In genomic region chrX:10050481-10050880, GRCh38 we compare ENCODE assay signal across 14 cellular contexts.
DNase-seq lines count a peak whose midpoint lies in the region; ATAC-seq and TF ChIP-seq lines count a peak whose summit lies in the region.
"Had no signal": no experiment of that assay in that cellular context is flagged by ENCODE, and none has a peak within 500 bp of the region (broad histone marks: within the 10 kb centered on the region; RNA-seq: fewer than 3 reads in every experiment).

No MANE protein-coding gene starts in this region.

- no peak overlapping the region for H3K9ac ChIP-seq in PC-3 (ENCODE audit: low read length)
- H3K9ac ChIP-seq: BLaER1 had no signal

- H3K27me3 ChIP-seq in HAP-1 (ENCODE audit: low read depth) (no peaks in the 10 kb centered on the region), SJCRH30 (no peaks in the 10 kb centered on the region), PC-3 (ENCODE audit: low read length) (no peaks in the 10 kb centered on the region)
- H3K27me3 ChIP-seq: BLaER1 had no signal

- no peaks in the 10 kb centered on the region for H3F3A ChIP-seq in PC-3 (ENCODE audit: low read length, unreplicated experiment)

- H3K4me1 ChIP-seq in HAP-1 (peaks cover 4% of the 10 kb centered on the region), SJCRH30 (peaks cover 22% of the 10 kb centered on the region), PC-3 (ENCODE audit: insufficient read depth, low read length) (no peaks in the 10 kb centered on the region)

- TF ChIP-seq CTCF in osteocyte (IDR thresholded peaks at IDR 0.05) (no peak), PC-3 (conservative IDR thresholded peaks at IDR 0.05; ENCODE audit: low read depth, low read length) (no peak)

- POLR2A ChIA-PET in PC-3 (lab: Charles Lee; ENCODE audit: unreplicated experiment) = no interaction called here

- CTCF ChIA-PET in PC-3 (lab: Charles Lee) = no interaction called here

- in situ Hi-C loops in HAP-1 (cut with MboI; ENCODE audit: low sequenced_read_pairs) = no loop called here

- H3K79me2 ChIP-seq in PC-3 (ENCODE audit: low read length) = no peaks in the 10 kb centered on the region

- no peak overlapping the region for H3K4me3 Mint-ChIP-seq in osteocyte (ENCODE audit: unreplicated experiment)
- H3K4me3 Mint-ChIP-seq: activated naive CD4-positive, alpha-beta T cell treated with anti-CD3 and anti-CD28 coated beads, Interleukin-2, amount 50 U/mL, for 24 hours had no signal

- H3K4me3 ChIP-seq in HAP-1 (no peak overlapping the region), SJCRH30 (no peak overlapping the region), PC-3 (ENCODE audit: low read length) (no peak overlapping the region)
- H3K4me3 ChIP-seq: BLaER1, psoas muscle had no signal

- DNase-seq in HAP-1 (ENCODE audit: low spot score in 2 of 2) (peak; percentile 56 to 76), SJCRH30 (peak; percentile 59 to 79), epithelial cell of prostate (ENCODE audit: low read depth, low spot score) (no peak), osteocyte (ENCODE audit: extremely low spot score, unreplicated experiment) (no peak), DMS53 (lab: John Stamatoyannopoulos, UW) (no peak), PC-3 (no peak), T1000 (lab: John Stamatoyannopoulos, UW) (no peak)
- DNase-seq in stimulated activated CD4-positive, alpha-beta T cell treated with anti-CD3 and anti-CD28 coated beads, Interleukin-4, amount 100 ng/mL, for 4 hours = no peak
- DNase-seq: activated CD8-positive, alpha-beta memory T cell treated with anti-CD3 and anti-CD28 coated beads, Interleukin-2, amount 50 U/mL, for 48 hours; EL had no signal

- H3K4me2 ChIP-seq in PC-3 (ENCODE audit: low read length) = no peak overlapping the region
- H3K4me2 ChIP-seq: BLaER1 had no signal

- H3K9me2 ChIP-seq in PC-3 (replicated peaks; ENCODE audit: low read length) = no peaks in the 10 kb centered on the region

- intact Hi-C loops in PC-3 (cut with micrococcal nuclease) = no loop called here

- no TSS peak for BruUV-seq in PC-3 (replicated peaks; lab: Mats Ljungman, UMichigan)

- H3K36me3 ChIP-seq in HAP-1 (replicated peaks) (no peaks in the 10 kb centered on the region), SJCRH30 (no peaks in the 10 kb centered on the region), PC-3 (ENCODE audit: low read depth, low read length) (no peaks in the 10 kb centered on the region)

- H3K9me3 ChIP-seq in HAP-1 = no peaks in the 10 kb centered on the region
- H3K9me3 ChIP-seq in SJCRH30 (replicated peaks) = no peaks in the 10 kb centered on the region
- H3K9me3 ChIP-seq in PC-3 (ENCODE audit: low read length) = no peaks in the 10 kb centered on the region
- H3K9me3 ChIP-seq: psoas muscle had no signal

- H3K27ac ChIP-seq in SJCRH30 (no peak overlapping the region), epithelial cell of prostate (peak overlapping the region; percentile 80), PC-3 (ENCODE audit: low read length) (no peak overlapping the region)
- H3K27ac ChIP-seq: BLaER1, HL-60, psoas muscle had no signal

- no peak for ATAC-seq in PC-3
- ATAC-seq: psoas muscle had no signal

- H3K27me3 Mint-ChIP-seq in osteocyte (ENCODE audit: unreplicated experiment) = no peaks in the 10 kb centered on the region
- H3K27me3 Mint-ChIP-seq: activated naive CD4-positive, alpha-beta T cell treated with anti-CD3 and anti-CD28 coated beads, Interleukin-2, amount 50 U/mL, for 24 hours had no signal

- no peak overlapping the region for H2AFZ ChIP-seq in PC-3 (ENCODE audit: low read length)

- peaks cover 4% of the 10 kb centered on the region for H3K9me3 Mint-ChIP-seq in osteocyte (ENCODE audit: unreplicated experiment)
- H3K9me3 Mint-ChIP-seq: activated naive CD4-positive, alpha-beta T cell treated with anti-CD3 and anti-CD28 coated beads, Interleukin-2, amount 50 U/mL, for 24 hours had no signal

- H3K4me1 Mint-ChIP-seq in osteocyte (ENCODE audit: unreplicated experiment) = peaks cover 50% of the 10 kb centered on the region
- H3K4me1 Mint-ChIP-seq: activated naive CD4-positive, alpha-beta T cell treated with anti-CD3 and anti-CD28 coated beads, Interleukin-2, amount 50 U/mL, for 24 hours had no signal

- peak overlapping the region; percentile 5 for H3K27ac Mint-ChIP-seq in osteocyte (ENCODE audit: unreplicated experiment)
- H3K27ac Mint-ChIP-seq: activated naive CD4-positive, alpha-beta T cell treated with anti-CD3 and anti-CD28 coated beads, Interleukin-2, amount 50 U/mL, for 24 hours had no signal

- no peaks in the 10 kb centered on the region for H3K36me3 Mint-ChIP-seq in osteocyte (ENCODE audit: unreplicated experiment)

- H4K20me1 ChIP-seq in PC-3 (ENCODE audit: low read length) = no peaks in the 10 kb centered on the region

Comparison
In these comparisons a context has a peak if more than half of its experiments do, and no peak if none do; other contexts are left out.
1. DNase-seq: peak in HAP-1 (2 of 2) and SJCRH30 (2 of 2); none in epithelial cell of prostate (single experiment), osteocyte (single experiment), DMS53 (single experiment), PC-3 (single experiment), T1000 (single experiment) and stimulated activated CD4-positive, alpha-beta T cell treated with anti-CD3 and anti-CD28 coated beads, Interleukin-4, amount 100 ng/mL, for 4 hours (0 of 2).